20 cellular contexts compared by ENCODE assay signal in the genomic region with DNA sequence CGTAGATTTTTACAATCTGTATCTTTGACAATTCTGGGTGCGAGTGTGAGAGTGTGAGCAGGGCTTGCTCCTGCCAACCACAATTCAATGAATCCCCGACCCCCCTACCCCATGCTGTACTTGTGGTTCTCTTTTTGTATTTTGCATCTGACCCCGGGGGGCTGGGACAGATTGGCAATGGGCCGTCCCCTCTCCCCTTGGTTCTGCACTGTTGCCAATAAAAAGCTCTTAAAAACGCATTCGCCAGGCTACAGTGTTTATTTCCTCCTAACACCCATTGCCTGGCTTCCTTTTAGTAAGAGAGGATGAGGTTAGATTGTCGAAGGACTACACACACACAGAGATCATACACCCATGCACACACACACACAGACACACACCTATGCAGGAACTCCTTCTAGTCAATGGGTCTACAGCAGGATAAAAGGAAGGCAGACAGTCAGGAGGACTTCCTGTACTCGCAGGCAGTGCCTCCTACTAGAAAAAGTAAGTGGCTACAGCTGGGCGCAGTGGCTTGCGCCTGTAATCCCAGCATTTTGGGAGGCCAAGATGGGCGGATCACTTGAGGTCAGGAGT. TPM values are rescaled to one million over a fixed set of nuclear protein-coding genes. Genes with fewer than 3 reads are reported as not detected.
DNase-seq lines count a peak whose midpoint lies in the region; ATAC-seq and TF ChIP-seq lines count a peak whose summit lies in the region.
"Had no signal": no experiment of that assay in that cellular context is flagged by ENCODE, and none has a peak within 500 bp of the region (broad histone marks: within the 10 kb centered on the region; RNA-seq: fewer than 3 reads in every experiment).

No MANE protein-coding gene starts in this region.

- H3K27me3 ChIP-seq in mammary epithelial cell (ENCODE audit: insufficient read depth, low read length), result no peaks in the 10 kb centered on the region
- H3K27me3 ChIP-seq in prostate gland (replicated peaks; ENCODE audit: insufficient read depth), result no peaks in the 10 kb centered on the region

- intact Hi-C loops in MCF 10A (cut with micrococcal nuclease) (loop anchor here (5.0 kb wide), 1 partner anchor 223 kb away; a partner anchor contains a TSS), mammary epithelial cell (cut with micrococcal nuclease) (loop anchor here (5.0 kb wide), 1 partner anchor 298 kb away; a partner anchor contains a TSS), activated B cell treated with CpG ODN at 0.5 μM for 24 hours (cut with micrococcal nuclease) (no loop called here), prostate gland (cut with DNase I) (no loop called here)

- H3K27ac ChIP-seq in mammary epithelial cell (ENCODE audit: insufficient read depth, low read depth, low read length) (no peak overlapping the region), prostate gland (no peak overlapping the region)
- H3K27ac ChIP-seq: parathyroid adenoma, tibial artery had no signal

- H3K27me3 Mint-ChIP-seq in MCF 10A (ENCODE audit: insufficient read depth, unreplicated experiment) (no peaks in the 10 kb centered on the region), activated B cell treated with CpG ODN at 0.5 μM for 24 hours (peaks cover 24% of the 10 kb centered on the region), glutamatergic neuron (ENCODE audit: unreplicated experiment) (peaks cover 16% of the 10 kb centered on the region)

- no peak overlapping the region for H2AFZ ChIP-seq in mammary epithelial cell (ENCODE audit: low read depth, low read length)
- H2AFZ ChIP-seq: parathyroid adenoma had no signal

- 91% methylated on average over 12 of the region's 12 CpGs for WGBS in mammary epithelial cell (ENCODE audit: low coverage, missing lambda C conversion rate)
- WGBS in prostate gland, result 43% methylated on average over 12 of the region's 12 CpGs

- no TSS peak for BruUV-seq in MCF 10A (replicated peaks; lab: Mats Ljungman, UMichigan)
- BruUV-seq in mammary epithelial cell (replicated peaks; lab: Mats Ljungman, UMichigan), result no TSS peak

- H3K9me3 ChIP-seq in mammary epithelial cell (replicated peaks; ENCODE audit: insufficient read depth, low read length) (no peaks in the 10 kb centered on the region), prostate gland (no peaks in the 10 kb centered on the region)
- H3K9me3 ChIP-seq: BE2C, tibial artery had no signal

- H3K27ac Mint-ChIP-seq in MCF 10A (ENCODE audit: low read depth, unreplicated experiment), result peak overlapping the region; percentile 47
- peak overlapping the region; percentile 9 for H3K27ac Mint-ChIP-seq in activated B cell treated with CpG ODN at 0.5 μM for 24 hours
- peak overlapping the region; percentile 23 for H3K27ac Mint-ChIP-seq in glutamatergic neuron (ENCODE audit: unreplicated experiment)

- peaks cover 12% of the 10 kb centered on the region for H3K4me1 ChIP-seq in mammary epithelial cell (ENCODE audit: insufficient read depth, low read length)
- peaks cover 1% of the 10 kb centered on the region for H3K4me1 ChIP-seq in prostate gland (replicated peaks)

- CTCF ChIA-PET in MCF 10A (lab: Yijun Ruan, JAX), result interaction anchor here (0.8 to 13.4 kb wide), 3 partner anchors 10 to 71 kb away, joined by 5 to 386 read pairs (median 10); a partner anchor contains a TSS
- CTCF ChIA-PET in mammary epithelial cell (lab: Charles Lee; ENCODE audit: low non-redundant PET), result interaction anchor here (0.9 kb wide), 1 partner anchor 35 kb away, joined by 6 read pairs; no protein-coding TSS in a partner anchor
- CTCF ChIA-PET in activated B cell treated with CpG ODN at 0.5 μM for 24 hours (lab: Charles Lee), result interaction anchor here (1.8 to 2.3 kb wide), 2 partner anchors 11 to 35 kb away, joined by 8 to 13 read pairs; no protein-coding TSS in a partner anchor

- H3K36me3 ChIP-seq in mammary epithelial cell (ENCODE audit: insufficient read depth, low read length) (no peaks in the 10 kb centered on the region), prostate gland (no peaks in the 10 kb centered on the region)
- H3K36me3 ChIP-seq: BE2C, tibial artery had no signal

- no peak overlapping the region for H3K4me2 ChIP-seq in mammary epithelial cell (ENCODE audit: insufficient read depth, low read depth, low read length)

- ATAC-seq in activated B cell treated with CpG ODN at 0.5 μM for 24 hours (ENCODE audit: low read depth), result no peak
- ATAC-seq in GM18505 (IDR thresholded peaks at IDR 0.05; ENCODE audit: unreplicated experiment), result no peak

- POLR2A ChIA-PET in MCF 10A (lab: Yijun Ruan, JAX), result interaction anchor here (1.1 kb wide), 1 partner anchor 35 kb away, joined by 4 read pairs; no protein-coding TSS in a partner anchor
- POLR2A ChIA-PET in activated B cell treated with CpG ODN at 0.5 μM for 24 hours (lab: Charles Lee), result interaction anchor here (0.7 kb wide), 2 partner anchors 100 to 338 kb away, joined by 3 read pairs; no protein-coding TSS in a partner anchor

- H3K4me1 Mint-ChIP-seq in MCF 10A (ENCODE audit: insufficient read depth, unreplicated experiment), result peaks cover 14% of the 10 kb centered on the region
- H3K4me1 Mint-ChIP-seq in activated B cell treated with CpG ODN at 0.5 μM for 24 hours, result peaks cover 51% of the 10 kb centered on the region
- peaks cover 9% of the 10 kb centered on the region for H3K4me1 Mint-ChIP-seq in glutamatergic neuron (ENCODE audit: low read depth, unreplicated experiment)

- dilution Hi-C loops in mammary epithelial cell (cut with HindIII; ENCODE audit: low sequenced_read_pairs), result loop anchor here (5.0 to 10.0 kb wide), 7 partner anchors 33 to 240 kb away; a partner anchor contains a TSS

- no peaks in the 10 kb centered on the region for H3K79me2 ChIP-seq in mammary epithelial cell (ENCODE audit: insufficient read depth, low read length)
- H3K79me2 ChIP-seq: parathyroid adenoma had no signal

- no peaks in the 10 kb centered on the region for H3K9me3 Mint-ChIP-seq in MCF 10A (ENCODE audit: unreplicated experiment)
- no peaks in the 10 kb centered on the region for H3K9me3 Mint-ChIP-seq in activated B cell treated with CpG ODN at 0.5 μM for 24 hours
- H3K9me3 Mint-ChIP-seq in glutamatergic neuron (ENCODE audit: unreplicated experiment), result peaks cover 9% of the 10 kb centered on the region
- H3K9me3 Mint-ChIP-seq: activated T-cell treated with anti-CD3 and anti-CD28 coated beads, Interleukin-2, amount 50 U/mL, for 24 hours had no signal

- no peak for DNase-seq in MCF 10A (ENCODE audit: unreplicated experiment)
- no peak for DNase-seq in mammary epithelial cell
- no peak for DNase-seq in activated B cell treated with CpG ODN at 0.5 μM for 24 hours
- DNase-seq in glutamatergic neuron, result no peak
- DNase-seq in iPS-NIHi7 (ENCODE audit: extremely low spot score), result no peak
- no peak for DNase-seq in prostate gland (ENCODE audit: low spot score)
- DNase-seq in 8988T, result no peak
- DNase-seq: activated T-cell treated with anti-CD3 and anti-CD28 coated beads, Interleukin-2, amount 50 U/mL, for 24 hours; amniotic stem cell; BE2C; dermis blood vessel endothelial cell; EL; foreskin melanocyte; islet precursor cell; NCI-H1105; NCI-H446; stimulated activated CD4-positive, alpha-beta T cell treated with anti-CD3 and anti-CD28 coated beads, Interleukin-15, amount 100 ng/mL, for 24 hours; tibial artery had no signal

- H3K9ac ChIP-seq in mammary epithelial cell (ENCODE audit: insufficient read depth, low read length), result no peak overlapping the region
- H3K9ac ChIP-seq: parathyroid adenoma had no signal

- H3K36me3 Mint-ChIP-seq in MCF 10A (ENCODE audit: insufficient read depth, unreplicated experiment) (peaks cover 74% of the 10 kb centered on the region), activated B cell treated with CpG ODN at 0.5 μM for 24 hours (ENCODE audit: low read depth) (peaks cover 26% of the 10 kb centered on the region), glutamatergic neuron (ENCODE audit: unreplicated experiment) (no peaks in the 10 kb centered on the region)

- in situ Hi-C loops in mammary epithelial cell (cut with MboI; ENCODE audit: low sequenced_read_pairs in 2 of 2), result loop anchor here in 1 of 2 donors (5.0 to 25.0 kb wide), 3 partner anchors 33 to 288 kb away; a partner anchor contains a TSS

- no peaks in the 10 kb centered on the region for H4K20me1 ChIP-seq in mammary epithelial cell (ENCODE audit: insufficient read depth, low read length)

- no peak overlapping the region for H3K4me3 Mint-ChIP-seq in MCF 10A (ENCODE audit: unreplicated experiment)
- no peak overlapping the region for H3K4me3 Mint-ChIP-seq in activated B cell treated with CpG ODN at 0.5 μM for 24 hours
- peak overlapping the region; percentile 16 for H3K4me3 Mint-ChIP-seq in glutamatergic neuron (ENCODE audit: unreplicated experiment)
- H3K4me3 Mint-ChIP-seq: activated T-cell treated with anti-CD3 and anti-CD28 coated beads, Interleukin-2, amount 50 U/mL, for 24 hours had no signal

- TF ChIP-seq POLR2A in GM18505 (IDR thresholded peaks at IDR 0.05; ENCODE audit: borderline replicate concordance, extremely low read depth, insufficient read depth, insufficient read length) (no peak), prostate gland (IDR thresholded peaks at IDR 0.05) (no peak)

- TF ChIP-seq CTCF in MCF 10A (IDR thresholded peaks at IDR 0.05; ENCODE audit: unreplicated experiment), result no peak
- no peak for TF ChIP-seq CTCF in mammary epithelial cell (conservative IDR thresholded peaks at IDR 0.05 in 1 of 2, IDR thresholded peaks at IDR 0.05 in 1 of 2; ENCODE audit: extremely low read depth in 1 of 2, insufficient read depth in 1 of 2, low read depth in 1 of 2, low read length in 2 of 2)
- no peak for TF ChIP-seq CTCF in activated B cell treated with CpG ODN at 0.5 μM for 24 hours (IDR thresholded peaks at IDR 0.05)
- TF ChIP-seq CTCF in glutamatergic neuron (IDR thresholded peaks at IDR 0.05; ENCODE audit: partially characterized antibody, unreplicated experiment), result no peak
- TF ChIP-seq CTCF in prostate gland (IDR thresholded peaks at IDR 0.05), result no peak

- H3K4me3 ChIP-seq in mammary epithelial cell (replicated peaks in 1 of 3; ENCODE audit: insufficient read depth in 1 of 3, low read depth in 2 of 3, low read length in 3 of 3) (no peak overlapping the region), prostate gland (no peak overlapping the region)
- H3K4me3 ChIP-seq: tibial artery had no signal

RNA-seq across cellular contexts. Expression of a gene that starts 7.2 kb away (rescaled TPM):
- total RNA-seq in MCF 10A (2022), result 13.3 and 29.3 TPM in 2 replicates
- total RNA-seq in mammary epithelial cell, result 10 to 100 TPM in 1 of 2 donors, 1 to 10 TPM in 1; 1.8 to 49.1 TPM
- polyA plus RNA-seq in mammary epithelial cell, result 2.6 TPM
- polyA minus RNA-seq in mammary epithelial cell, result 27.0 TPM
- total RNA-seq in activated B cell treated with CpG ODN at 0.5 μM for 24 hours, result 16.8 and 20.4 TPM in 2 replicates
- not detected for total RNA-seq in glutamatergic neuron (ENCODE audit: unreplicated experiment)
- 1 to 10 TPM; 2.5 to 6.4 TPM for total RNA-seq in prostate gland

RNA-seq across cellular contexts. Expression of a gene that starts 21.8 kb away (rescaled TPM):
- 3.5 and 5.1 TPM in 2 replicates for total RNA-seq in MCF 10A (2022)
- 10 to 100 TPM; 11.0 to 16.9 TPM for total RNA-seq in mammary epithelial cell
- 11.5 TPM for polyA plus RNA-seq in mammary epithelial cell
- polyA minus RNA-seq in mammary epithelial cell, result 11.9 TPM
- total RNA-seq in activated B cell treated with CpG ODN at 0.5 μM for 24 hours, result 1.2 and 1.5 TPM in 2 replicates
- 179 TPM for total RNA-seq in glutamatergic neuron (ENCODE audit: unreplicated experiment)
- 10 to 100 TPM in 1 of 2 donors, 1 to 10 TPM in 1; 7.2 to 19.7 TPM for total RNA-seq in prostate gland

RNA-seq across cellular contexts. Expression of a gene that starts 23.2 kb away (rescaled TPM):
- total RNA-seq in MCF 10A (2022) (0.33 and 0.42 TPM in 2 replicates), mammary epithelial cell (1 to 10 TPM; 1.3 to 2.1 TPM), activated B cell treated with CpG ODN at 0.5 μM for 24 hours (0.80 and 1.4 TPM in 2 replicates), glutamatergic neuron (ENCODE audit: unreplicated experiment) (6.6 TPM), prostate gland (1 to 10 TPM in 1 of 2 donors, under 1 TPM in 1; 0.36 to 1.8 TPM)
- polyA plus RNA-seq in mammary epithelial cell, result 2.3 TPM
- polyA minus RNA-seq in mammary epithelial cell, result not detected

RNA-seq across cellular contexts. Expression of a gene that starts 32.2 kb away (rescaled TPM):
- total RNA-seq in MCF 10A (2022) (168 and 178 TPM in 2 replicates), mammary epithelial cell (100 to 1,000 TPM; 160 to 201 TPM), activated B cell treated with CpG ODN at 0.5 μM for 24 hours (294 and 300 TPM in 2 replicates), glutamatergic neuron (ENCODE audit: unreplicated experiment) (73.6 TPM), prostate gland (100 to 1,000 TPM in 1 of 2 donors, 10 to 100 TPM in 1; 82.7 to 119 TPM)
- 93.9 TPM for polyA plus RNA-seq in mammary epithelial cell
- 122 TPM for polyA minus RNA-seq in mammary epithelial cell

RNA-seq across cellular contexts. Expression of a gene that starts 51.3 kb away (rescaled TPM):
- total RNA-seq in MCF 10A (2022) (186 and 227 TPM in 2 replicates), mammary epithelial cell (100 to 1,000 TPM in 1 of 2 donors, 10 to 100 TPM in 1; 81.9 to 316 TPM), activated B cell treated with CpG ODN at 0.5 μM for 24 hours (69.2 and 71.6 TPM in 2 replicates), glutamatergic neuron (ENCODE audit: unreplicated experiment) (65.7 TPM), prostate gland (100 to 1,000 TPM; 142 to 151 TPM)
- polyA plus RNA-seq in mammary epithelial cell, result 224 TPM
- polyA minus RNA-seq in mammary epithelial cell, result 242 TPM

Comparison
In these comparisons a context has a peak if more than half of its experiments do, and no peak if none do; other contexts are left out.
1. intact Hi-C loops: an anchor here in MCF 10A (5.0 kb wide) and mammary epithelial cell (5.0 kb wide); none called in activated B cell treated with CpG ODN at 0.5 μM for 24 hours and prostate gland.